ENCODE assay signal across 10 cellular contexts in the genomic region with DNA sequence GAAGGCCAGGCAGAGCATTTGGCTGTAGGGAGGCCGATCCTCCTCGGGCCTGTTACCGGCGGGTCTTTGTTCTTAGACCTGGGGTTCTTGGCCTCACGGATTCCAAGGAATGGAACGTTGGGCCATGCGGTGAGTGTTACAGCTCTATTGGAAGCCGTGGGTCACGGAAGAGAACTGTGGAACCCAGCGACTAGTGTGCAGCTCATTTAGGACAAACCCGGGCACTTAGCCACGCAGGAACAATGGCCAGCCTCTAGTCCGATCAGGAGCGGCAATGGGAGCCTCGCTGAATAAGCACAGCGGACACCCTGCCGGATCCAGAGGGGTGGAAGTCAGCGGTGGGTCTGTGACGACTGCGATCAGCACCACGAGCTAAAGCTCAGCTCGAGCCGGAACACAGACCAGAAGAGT. TPM values are rescaled to one million over a fixed set of nuclear protein-coding genes. Genes with fewer than 3 reads are reported as not detected.
A peak's percentile ranks its signal among the peaks of the same experiment; 100 is the strongest.
DNase-seq lines count a peak whose midpoint lies in the region; ATAC-seq and TF ChIP-seq lines count a peak whose summit lies in the region.
"Had no signal": no experiment of that assay in that cellular context is flagged by ENCODE, and none has a peak within 500 bp of the region (broad histone marks: within the 10 kb centered on the region; RNA-seq: fewer than 3 reads in every experiment).

No MANE protein-coding gene starts in this region.

- H3K27ac Mint-ChIP-seq in GM23338 = peak overlapping the region; percentile 83
- H3K27ac Mint-ChIP-seq: activated naive CD4-positive, alpha-beta T cell treated with anti-CD3 and anti-CD28 coated beads, Interleukin-2, amount 10 ng/mL, durations not matched to agents 7 days and 5 days had no signal

- H3K4me1 ChIP-seq in GM23338 (ENCODE audit: insufficient read depth) = peaks cover 8% of the 10 kb centered on the region; the same call in 1 of the 2 replicates
- peaks cover 5 to 26% of the 10 kb centered on the region in 2 donors for H3K4me1 ChIP-seq in lung (ENCODE audit: control insufficient read depth in 2 of 2, insufficient read depth in 2 of 2, low read length in 2 of 2)
- peaks cover 42% of the 10 kb centered on the region for H3K4me1 ChIP-seq in smooth muscle cell (ENCODE audit: low read depth)

- H3K27ac ChIP-seq in GM23338 (ENCODE audit: low read depth) (no peak overlapping the region), brain microvascular endothelial cell (peak overlapping the region; percentile 99), lung (ENCODE audit: low read depth in 1 of 2, low read length in 1 of 2) (peak overlapping the region; percentile 85 to 96), smooth muscle cell (ENCODE audit: low read depth) (peak overlapping the region; percentile 98)

- H3K27me3 ChIP-seq in GM23338 (ENCODE audit: insufficient read depth) (no peaks in the 10 kb centered on the region), brain microvascular endothelial cell (replicated peaks) (no peaks in the 10 kb centered on the region), lung (ENCODE audit: control insufficient read depth, insufficient read depth) (no peaks in the 10 kb centered on the region), smooth muscle cell (ENCODE audit: low read depth) (no peaks in the 10 kb centered on the region)

- peaks cover 34% of the 10 kb centered on the region for H3K4me1 Mint-ChIP-seq in GM23338
- H3K4me1 Mint-ChIP-seq: activated naive CD4-positive, alpha-beta T cell treated with anti-CD3 and anti-CD28 coated beads, Interleukin-2, amount 10 ng/mL, durations not matched to agents 7 days and 5 days had no signal

- no peaks in the 10 kb centered on the region for H3K9me3 Mint-ChIP-seq in GM23338
- H3K9me3 Mint-ChIP-seq: activated naive CD4-positive, alpha-beta T cell treated with anti-CD3 and anti-CD28 coated beads, Interleukin-2, amount 10 ng/mL, durations not matched to agents 7 days and 5 days had no signal

- H3K4me2 ChIP-seq in GM23338 (no peak overlapping the region), smooth muscle cell (no peak overlapping the region)

- H3K79me2 ChIP-seq in GM23338 (replicated peaks; ENCODE audit: insufficient read depth) = no peaks in the 10 kb centered on the region
- H3K79me2 ChIP-seq in smooth muscle cell (ENCODE audit: low read depth) = no peaks in the 10 kb centered on the region

- H3K4me3 ChIP-seq in GM23338 (no peak overlapping the region), brain microvascular endothelial cell (ENCODE audit: low read depth, low read length) (no peak overlapping the region), lung (no peak overlapping the region), smooth muscle cell (no peak overlapping the region)

- no peaks in the 10 kb centered on the region for H3K9me2 ChIP-seq in GM23338 (ENCODE audit: insufficient read depth)

- TF ChIP-seq CTCF in GM23338 (conservative IDR thresholded peaks at IDR 0.05; ENCODE audit: low read depth in 2 of 2) = no peak
- TF ChIP-seq CTCF in brain microvascular endothelial cell (IDR thresholded peaks at IDR 0.05; ENCODE audit: low read depth, low read length, missing control alignments) = no peak
- TF ChIP-seq CTCF in lung (IDR thresholded peaks at IDR 0.05; ENCODE audit: control extremely low read depth, extremely low read depth) = no peak
- TF ChIP-seq CTCF in smooth muscle cell (IDR thresholded peaks at IDR 0.05; ENCODE audit: borderline replicate concordance, insufficient read depth, poor library complexity, severe bottlenecking) = no peak

- no peak overlapping the region for H3K4me3 Mint-ChIP-seq in GM23338
- H3K4me3 Mint-ChIP-seq: activated naive CD4-positive, alpha-beta T cell treated with anti-CD3 and anti-CD28 coated beads, Interleukin-2, amount 10 ng/mL, durations not matched to agents 7 days and 5 days had no signal

- ATAC-seq in GM23338 (no peak), lung (ENCODE audit: insufficient read depth, low FRiP score) (no peak), HG03378 (IDR thresholded peaks at IDR 0.05; ENCODE audit: unreplicated experiment) (no peak)

- DNase-seq in GM23338 (ENCODE audit: low spot score) (no peak), brain microvascular endothelial cell (no peak), lung (ENCODE audit: low spot score) (no peak), smooth muscle cell (lab: John Stamatoyannopoulos, UW; ENCODE audit: unreplicated experiment) (no peak), SHP77 (lab: John Stamatoyannopoulos, UW) (no peak), NK-92 (lab: John Stamatoyannopoulos, UW; ENCODE audit: unreplicated experiment) (no peak), T-helper 1 cell (no peak)
- DNase-seq: activated CD4-positive, CD25-positive, alpha-beta regulatory T cell; activated naive CD4-positive, alpha-beta T cell treated with anti-CD3 and anti-CD28 coated beads, Interleukin-2, amount 10 ng/mL, durations not matched to agents 7 days and 5 days had no signal

- H3K36me3 Mint-ChIP-seq in GM23338 (ENCODE audit: low read depth) = peaks cover 23% of the 10 kb centered on the region

- 81% methylated on average over 23 of the region's 23 CpGs for WGBS in lung, 2 donors
- 78% methylated on average over 23 of the region's 23 CpGs for WGBS in smooth muscle cell (ENCODE audit: low lambda C conversion rate)

- H4K20me1 ChIP-seq in GM23338 (replicated peaks; ENCODE audit: insufficient read depth) (0 out of 2 replicates have a peak, but pooled peaks cover 3% of the 10 kb centered on the region), smooth muscle cell (ENCODE audit: low read depth) (no peaks in the 10 kb centered on the region)

- in situ Hi-C loops in brain microvascular endothelial cell (cut with HindIII; ENCODE audit: low pct_ligation_motif_present, low sequenced_read_pairs) = no loop called here

- peak overlapping the region; percentile 53 for H3K9ac ChIP-seq in smooth muscle cell (ENCODE audit: low read depth)

- peaks cover 4% of the 10 kb centered on the region for H3K27me3 Mint-ChIP-seq in GM23338 (ENCODE audit: insufficient read depth, low read depth, poor library complexity)
- H3K27me3 Mint-ChIP-seq: activated naive CD4-positive, alpha-beta T cell treated with anti-CD3 and anti-CD28 coated beads, Interleukin-2, amount 10 ng/mL, durations not matched to agents 7 days and 5 days had no signal

- H3F3A ChIP-seq in GM23338 (replicated peaks; ENCODE audit: low read depth) = 0 out of 2 replicates have a peak, but pooled peaks cover 4% of the 10 kb centered on the region
- H3F3A ChIP-seq in smooth muscle cell (ENCODE audit: low read depth) = peaks cover 27% of the 10 kb centered on the region

- H3K9me3 ChIP-seq in lung (ENCODE audit: control insufficient read depth in 2 of 2, insufficient read depth in 1 of 2, low read length in 1 of 2) = no peaks in the 10 kb centered on the region
- no peaks in the 10 kb centered on the region for H3K9me3 ChIP-seq in smooth muscle cell (replicated peaks; ENCODE audit: low read depth)

- H2AFZ ChIP-seq in GM23338 = no peak overlapping the region
- no peak overlapping the region for H2AFZ ChIP-seq in smooth muscle cell (ENCODE audit: low read depth)

- H3K36me3 ChIP-seq in GM23338 (ENCODE audit: insufficient read depth) (peaks cover 7% of the 10 kb centered on the region; the same call in 1 of the 2 replicates), brain microvascular endothelial cell (replicated peaks) (peaks cover 13% of the 10 kb centered on the region), lung (ENCODE audit: control insufficient read depth in 2 of 2, insufficient read depth in 2 of 2, low read length in 2 of 2) (no peaks in the 10 kb centered on the region), smooth muscle cell (ENCODE audit: low read depth) (no peaks in the 10 kb centered on the region)

TF ChIP-seq in GM23338, 12 proteins besides CTCF, POLR2A, EP300 and RAD21 (continues in another document):
- TF ChIP-seq EZH2phosphoT487 (IDR thresholded peaks at IDR 0.05; ENCODE audit: unreplicated experiment) (no peak), ZNF331 (CRISPR knock-in tag; IDR thresholded peaks at IDR 0.05; ENCODE audit: low read depth) (no peak)

RNA-seq across cellular contexts. Expression of a gene that starts 53.9 kb away (rescaled TPM):
- total RNA-seq in GM23338 (2014; rRNA removed; shearing (Covaris generic)) = 30.9 and 69.2 TPM in 2 replicates
- 148 and 160 TPM in 2 replicates for polyA plus RNA-seq in GM23338 (2016; fragmentation: Nextera tagmentation; extraction: Ambion mirVana)
- total RNA-seq in lung = 10 to 100 TPM; 29.2 to 33.8 TPM
- polyA plus RNA-seq in lung = 10 to 100 TPM; 69.3 to 81.1 TPM
- total RNA-seq in smooth muscle cell = 75.5 and 83.2 TPM in 2 replicates
- 83.0 and 99.6 TPM in 2 replicates for polyA plus RNA-seq in smooth muscle cell
